Comparison of ENCODE assay signal across 11 cellular contexts in genomic region chr10:3500408-3500856, GRCh38.
DNase-seq lines count a peak whose midpoint lies in the region; ATAC-seq and TF ChIP-seq lines count a peak whose summit lies in the region.
"Had no signal": no experiment of that assay in that cellular context is flagged by ENCODE, and none has a peak within 500 bp of the region (broad histone marks: within the 10 kb centered on the region; RNA-seq: fewer than 3 reads in every experiment).

No MANE protein-coding gene starts in this region.

- no TSS peak for BruUV-seq in PC-3 (replicated peaks; lab: Mats Ljungman, UMichigan)

- H3K4me1 ChIP-seq in ectodermal cell (ENCODE audit: control insufficient read depth, insufficient read depth, low read length) (peaks cover 9% of the 10 kb centered on the region), skeletal muscle satellite cell (ENCODE audit: control insufficient read depth, insufficient read depth, low read length) (peaks cover 14% of the 10 kb centered on the region), PC-3 (ENCODE audit: insufficient read depth, low read length) (peaks cover 15% of the 10 kb centered on the region)

- POLR2A ChIA-PET in PC-3 (lab: Charles Lee; ENCODE audit: unreplicated experiment) = no interaction called here

- no peak overlapping the region for H3K4me3 ChIP-seq in ectodermal cell (ENCODE audit: insufficient read depth, low read depth, low read length)
- H3K4me3 ChIP-seq in skeletal muscle satellite cell (ENCODE audit: low read length) = peak overlapping the region; percentile 37
- no peak overlapping the region for H3K4me3 ChIP-seq in PC-3 (ENCODE audit: low read length)

- H3K9me3 ChIP-seq in ectodermal cell (ENCODE audit: control insufficient read depth, low read length) = no peaks in the 10 kb centered on the region
- H3K9me3 ChIP-seq in skeletal muscle satellite cell (replicated peaks; ENCODE audit: low read length) = no peaks in the 10 kb centered on the region
- H3K9me3 ChIP-seq in PC-3 (ENCODE audit: low read length) = no peaks in the 10 kb centered on the region

- DNase-seq in M059J (ENCODE audit: low read depth) (peak; percentile 92), left lobe of liver (ENCODE audit: low spot score) (peak; percentile 53), NCI-H510A treated with DMSO at 0.1 percent for 48 hours (lab: John Stamatoyannopoulos, UW) (no peak), NCI-H446 (lab: John Stamatoyannopoulos, UW) (no peak), PC-3 (no peak)
- DNase-seq: activated B cell treated with CpG ODN at 0.5 μM for 24 hours, NCI-H1092 treated with DMSO at 0.1 percent for 48 hours had no signal

- no peak overlapping the region for H2AFZ ChIP-seq in PC-3 (ENCODE audit: low read length)

- intact Hi-C loops in PC-3 (cut with micrococcal nuclease) = no loop called here

- H3K79me2 ChIP-seq in PC-3 (ENCODE audit: low read length) = no peaks in the 10 kb centered on the region

- H3K9ac ChIP-seq in skeletal muscle satellite cell (ENCODE audit: low read depth, low read length) = peak overlapping the region; percentile 61
- no peak overlapping the region for H3K9ac ChIP-seq in PC-3 (ENCODE audit: low read length)

- H3K27ac ChIP-seq in ectodermal cell (ENCODE audit: insufficient read depth, low read depth, low read length, poor library complexity, severe bottlenecking) (peak overlapping the region; percentile 74), PC-3 (ENCODE audit: low read length) (no peak overlapping the region)
- H3K27ac ChIP-seq: epithelial cell of prostate had no signal

- no peaks in the 10 kb centered on the region for H3K9me2 ChIP-seq in PC-3 (replicated peaks; ENCODE audit: low read length)

- peak; percentile 28 for ATAC-seq in left lobe of liver
- no peak for ATAC-seq in GM19328 (IDR thresholded peaks at IDR 0.05; ENCODE audit: unreplicated experiment)
- no peak for ATAC-seq in PC-3

- TF ChIP-seq CTCF in PC-3 (conservative IDR thresholded peaks at IDR 0.05; ENCODE audit: low read depth, low read length) = no peak

- WGBS in ectodermal cell, 2 experiments = 70 to 77% methylated on average over 15 of the region's 15 CpGs

- no peaks in the 10 kb centered on the region for H4K20me1 ChIP-seq in PC-3 (ENCODE audit: low read length)

- peak overlapping the region; percentile 63 for H3K4me2 ChIP-seq in skeletal muscle satellite cell (ENCODE audit: low read length)
- no peak overlapping the region for H3K4me2 ChIP-seq in PC-3 (ENCODE audit: low read length)

- no peaks in the 10 kb centered on the region for H3K27me3 ChIP-seq in ectodermal cell (ENCODE audit: control insufficient read depth, insufficient read depth, low read length, poor library complexity, severe bottlenecking)
- H3K27me3 ChIP-seq in skeletal muscle satellite cell (ENCODE audit: control insufficient read depth, insufficient read depth, low read length) = peaks cover 3% of the 10 kb centered on the region
- H3K27me3 ChIP-seq in PC-3 (ENCODE audit: low read length) = no peaks in the 10 kb centered on the region

- CTCF ChIA-PET in PC-3 (lab: Charles Lee) = no interaction called here

- H3K36me3 ChIP-seq in ectodermal cell (ENCODE audit: control insufficient read depth, insufficient read depth, low read length) (no peaks in the 10 kb centered on the region), skeletal muscle satellite cell (ENCODE audit: insufficient read depth, low read length) (no peaks in the 10 kb centered on the region), PC-3 (ENCODE audit: low read depth, low read length) (no peaks in the 10 kb centered on the region)

- H3F3A ChIP-seq in PC-3 (ENCODE audit: low read length, unreplicated experiment) = no peaks in the 10 kb centered on the region

Comparison
In these comparisons a context has a peak if more than half of its experiments do, and no peak if none do; other contexts are left out.
1. DNase-seq: peak in M059J (single experiment) and left lobe of liver (single experiment); none in NCI-H510A treated with DMSO at 0.1 percent for 48 hours (single experiment), NCI-H446 (0 of 2) and PC-3 (single experiment).